Comparison of ENCODE assay signal across 19 cellular contexts in the genomic region with DNA sequence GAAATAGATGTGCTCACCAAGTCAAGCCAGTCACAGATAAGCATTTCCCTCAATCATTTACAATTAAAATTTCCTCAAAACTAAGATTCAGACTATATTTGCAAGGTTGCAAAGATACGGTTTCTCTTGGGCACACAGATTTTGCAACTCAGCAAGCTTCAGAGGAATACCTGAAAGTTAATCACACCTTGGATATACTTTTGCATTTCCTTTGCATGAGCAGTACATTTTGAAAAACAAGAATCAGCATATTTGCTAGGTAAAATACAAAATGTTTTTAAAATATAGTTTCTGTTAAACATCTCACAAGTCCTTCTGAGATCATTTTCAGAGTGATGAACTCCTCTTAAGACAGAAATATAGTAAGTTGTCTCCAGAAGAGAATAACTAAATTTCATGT.
"Had no signal": no experiment of that assay in that cellular context is flagged by ENCODE, and none has a peak within 500 bp of the region (broad histone marks: within the 10 kb centered on the region; RNA-seq: fewer than 3 reads in every experiment).

No MANE protein-coding gene starts in this region.

- H3K27ac ChIP-seq: KMS-11, SJSA1, SK-N-MC had no signal

- H3K9me3 ChIP-seq: SJSA1 had no signal

- H3K9ac ChIP-seq: KMS-11 had no signal

- DNase-seq: IMR-90, Kasumi-1, MV-4-11, NCI-H1048, NCI-H1105, NCI-H1417, NCI-H1436 treated with DMSO at 0.1 percent for 48 hours, NCI-H1694, NCI-H187 treated with DMSO at 0.1 percent for 48 hours, NCI-H2029 treated with DMSO at 0.1 percent for 48 hours, NCI-H2171 treated with DMSO at 0.1 percent for 48 hours, NCI-H524, NCI-H526 treated with DMSO at 0.1 percent for 48 hours, NCI-H748 treated with DMSO at 0.1 percent for 48 hours, SIG-M5 had no signal

- H3K4me2 ChIP-seq: KMS-11 had no signal

- H3K36me3 ChIP-seq: SJSA1 had no signal

- ATAC-seq: Right ventricle myocardium inferior had no signal

- H3K4me3 ChIP-seq: SJSA1, SK-N-MC had no signal
